Comparison of ENCODE assay signal across 11 cellular contexts in genomic region chr10:132964707-132965410, GRCh38. TPM values are rescaled to one million over a fixed set of nuclear protein-coding genes. Genes with fewer than 3 reads are reported as not detected.
DNase-seq lines count a peak whose midpoint lies in the region; ATAC-seq and TF ChIP-seq lines count a peak whose summit lies in the region.
"Not testable (repeated sequence)": the region's sequence is repeated elsewhere in the genome, so short reads cannot be mapped to it uniquely, and the experiment has no call there.
"Had no signal": no experiment of that assay in that cellular context is flagged by ENCODE, and none has a peak within 500 bp of the region (broad histone marks: within the 10 kb centered on the region; RNA-seq: fewer than 3 reads in every experiment).

No MANE protein-coding gene starts in this region.

- TF ChIP-seq POLR2A in breast epithelium (IDR thresholded peaks at IDR 0.05); prostate gland (IDR thresholded peaks at IDR 0.05): not testable (repeated sequence)

- H3K4me3 ChIP-seq in HUES6 (ENCODE audit: low read depth, low read length) (peak overlapping the region; percentile 75), breast epithelium (peak overlapping the region in 2 of 3 donors; percentile 25 to 41), left lung (peak overlapping the region in 1 of 2 donors; percentile 11), prostate gland (peak overlapping the region; percentile 28 to 30)

- H3K4me3 Mint-ChIP-seq in activated T-cell treated with anti-CD3 and anti-CD28 coated beads, Interleukin-2, amount 50 U/mL, for 4 hours; glutamatergic neuron (ENCODE audit: unreplicated experiment): not testable (repeated sequence)
- H3K4me3 Mint-ChIP-seq in stimulated activated naive CD8-positive, alpha-beta T cell treated with anti-CD3 and anti-CD28 coated beads, Interleukin-15, Interleukin-2, amounts not matched to agents 100 ng/mL and 50 ng/mL, for 24 hours: peak overlapping the region; percentile 20

- H3K4me1 ChIP-seq in HUES6 (ENCODE audit: control insufficient read depth, insufficient read depth, low read length); breast epithelium; prostate gland (replicated peaks): not testable (repeated sequence)
- peaks cover 0 to 14% of the 10 kb centered on the region in 2 donors for H3K4me1 ChIP-seq in left lung

- peaks cover 29% of the 10 kb centered on the region for H3K4me1 Mint-ChIP-seq in activated T-cell treated with anti-CD3 and anti-CD28 coated beads, Interleukin-2, amount 50 U/mL, for 4 hours (ENCODE audit: low read depth)
- peaks cover 15% of the 10 kb centered on the region for H3K4me1 Mint-ChIP-seq in glutamatergic neuron (ENCODE audit: low read depth, unreplicated experiment)
- H3K4me1 Mint-ChIP-seq in stimulated activated naive CD8-positive, alpha-beta T cell treated with anti-CD3 and anti-CD28 coated beads, Interleukin-15, Interleukin-2, amounts not matched to agents 100 ng/mL and 50 ng/mL, for 24 hours (ENCODE audit: low read depth): peaks cover 35% of the 10 kb centered on the region

- H3K9me3 ChIP-seq in HUES6 (ENCODE audit: control insufficient read depth, insufficient read depth, low read depth, low read length); breast epithelium; left lung; prostate gland: not testable (repeated sequence)

- H3K9ac ChIP-seq in HUES6 (ENCODE audit: low read length): peak overlapping the region; percentile 76

- peak; percentile 14 to 39 for ATAC-seq in activated T-cell treated with anti-CD3 and anti-CD28 coated beads, Interleukin-2, amount 50 U/mL, for 4 hours
- ATAC-seq in left lung: not testable (repeated sequence)

- TF ChIP-seq CTCF in 22Rv1 (IDR thresholded peaks at IDR 0.05); breast epithelium (IDR thresholded peaks at IDR 0.05); glutamatergic neuron (IDR thresholded peaks at IDR 0.05; ENCODE audit: partially characterized antibody, unreplicated experiment); left lung (IDR thresholded peaks at IDR 0.05); prostate gland (IDR thresholded peaks at IDR 0.05): not testable (repeated sequence)

- intact Hi-C loops in breast epithelium (cut with DNase I; ENCODE audit: low total_unique reads); left lung (cut with DNase I); prostate gland (cut with DNase I): not testable (repeated sequence)

- 75% methylated on average over 43 of the region's 43 CpGs for WGBS in prostate gland

- not testable (repeated sequence) for H3K36me3 Mint-ChIP-seq in activated T-cell treated with anti-CD3 and anti-CD28 coated beads, Interleukin-2, amount 50 U/mL, for 4 hours (ENCODE audit: insufficient read depth); glutamatergic neuron (ENCODE audit: unreplicated experiment); stimulated activated naive CD8-positive, alpha-beta T cell treated with anti-CD3 and anti-CD28 coated beads, Interleukin-15, Interleukin-2, amounts not matched to agents 100 ng/mL and 50 ng/mL, for 24 hours (ENCODE audit: low read depth)

- H3K27ac Mint-ChIP-seq in glutamatergic neuron (ENCODE audit: unreplicated experiment); stimulated activated naive CD8-positive, alpha-beta T cell treated with anti-CD3 and anti-CD28 coated beads, Interleukin-15, Interleukin-2, amounts not matched to agents 100 ng/mL and 50 ng/mL, for 24 hours: not testable (repeated sequence)

- peaks cover 38% of the 10 kb centered on the region for H3K27me3 Mint-ChIP-seq in activated T-cell treated with anti-CD3 and anti-CD28 coated beads, Interleukin-2, amount 50 U/mL, for 4 hours (ENCODE audit: low read depth)
- not testable (repeated sequence) for H3K27me3 Mint-ChIP-seq in glutamatergic neuron (ENCODE audit: unreplicated experiment)
- peaks cover 21% of the 10 kb centered on the region for H3K27me3 Mint-ChIP-seq in stimulated activated naive CD8-positive, alpha-beta T cell treated with anti-CD3 and anti-CD28 coated beads, Interleukin-15, Interleukin-2, amounts not matched to agents 100 ng/mL and 50 ng/mL, for 24 hours

- H3K27ac ChIP-seq in 22Rv1 (peak overlapping the region; percentile 50), prostate gland (peak overlapping the region in 1 of 2 donors; percentile 53)
- not testable (repeated sequence) for H3K27ac ChIP-seq in HUES6 (ENCODE audit: low read depth, low read length); breast epithelium; left lung

- H3K27me3 ChIP-seq in HUES6 (ENCODE audit: control insufficient read depth, insufficient read depth, low read length) (peaks cover 14% of the 10 kb centered on the region; the same call in 1 of the 2 replicates), breast epithelium (peaks cover 0 to 20% of the 10 kb centered on the region in 2 donors), left lung (peaks cover 0 to 49% of the 10 kb centered on the region in 2 donors)
- H3K27me3 ChIP-seq in prostate gland (replicated peaks; ENCODE audit: insufficient read depth): not testable (repeated sequence)

- H3K36me3 ChIP-seq in HUES6 (ENCODE audit: control insufficient read depth, insufficient read depth, low read length); breast epithelium; left lung; prostate gland: not testable (repeated sequence)

- not testable (repeated sequence) for DNase-seq in activated T-cell treated with anti-CD3 and anti-CD28 coated beads, Interleukin-2, amount 50 U/mL, for 4 hours; prostate gland (ENCODE audit: low spot score)
- DNase-seq in breast epithelium (ENCODE audit: low spot score in 2 of 2) (peak in 1 of 2 donors; percentile 58), glutamatergic neuron (peak; percentile 4), left lung (peak; percentile 27 to 80)

- H3K9me3 Mint-ChIP-seq in activated T-cell treated with anti-CD3 and anti-CD28 coated beads, Interleukin-2, amount 50 U/mL, for 4 hours; glutamatergic neuron (ENCODE audit: unreplicated experiment); stimulated activated naive CD8-positive, alpha-beta T cell treated with anti-CD3 and anti-CD28 coated beads, Interleukin-15, Interleukin-2, amounts not matched to agents 100 ng/mL and 50 ng/mL, for 24 hours: not testable (repeated sequence)

RNA-seq across cellular contexts. Expression of gene CFAP46, which starts 22.5 kb away (rescaled TPM):
- total RNA-seq in activated T-cell treated with anti-CD3 and anti-CD28 coated beads, Interleukin-2, amount 50 U/mL, for 4 hours: under 1 TPM; 0.22 to 0.53 (median 0.42) TPM
- total RNA-seq in breast epithelium (under 1 TPM; 0.16 to 0.73 (median 0.66) TPM), glutamatergic neuron (ENCODE audit: unreplicated experiment) (5.2 TPM), left lung (1 to 10 TPM; 1.2 to 4.1 TPM), prostate gland (1 to 10 TPM; 1.4 to 9.3 TPM)
- total RNA-seq: activated CD4-positive, alpha-beta T cell treated with anti-CD3 and anti-CD28 coated beads, Interleukin-2, amount 10 ng/mL, durations not matched to agents 7 days and 5 days; activated T-helper 2 cell treated with anti-CD3 and anti-CD28 coated beads, Interferon-gamma antibody, Interleukin-2, Interleukin-4, amounts not matched to agents 10 μg/mL and 5 μg/mL and 100 μg/mL, durations not matched to agents 14 hours and 24 hours and 36 hours; CD8-positive, alpha-beta T cell had no signal
